Comparison of ENCODE assay signal across 26 cellular contexts in genomic region chr15:40303576-40303975, GRCh38. TPM values are rescaled to one million over a fixed set of nuclear protein-coding genes. Genes with fewer than 3 reads are reported as not detected.
"Had no signal": no experiment of that assay in that cellular context is flagged by ENCODE, and none has a peak within 500 bp of the region (broad histone marks: within the 10 kb centered on the region; RNA-seq: fewer than 3 reads in every experiment).

No MANE protein-coding gene starts in this region.

- H3K9me3 Mint-ChIP-seq: type B pancreatic cell had no signal

- H3K27me3 ChIP-seq: colonic mucosa, heart left ventricle, right atrium auricular region, sigmoid colon, thyroid gland had no signal

- H3K36me3 ChIP-seq: colonic mucosa, right atrium auricular region, sigmoid colon, suprapubic skin, thyroid gland had no signal

- H3K27me3 Mint-ChIP-seq: naive thymus-derived CD8-positive, alpha-beta T cell had no signal

- H3K36me3 Mint-ChIP-seq: type B pancreatic cell had no signal

- ATAC-seq: heart left ventricle; left lobe of liver; mucosa of descending colon; naive thymus-derived CD8-positive, alpha-beta T cell had no signal

- H3K4me3 Mint-ChIP-seq: type B pancreatic cell had no signal

- H3K4me3 ChIP-seq: colonic mucosa, heart left ventricle, mucosa of descending colon, right atrium auricular region, sigmoid colon, skin epidermis, suprapubic skin, thyroid gland had no signal

- H3K27ac ChIP-seq: colonic mucosa, heart left ventricle, right atrium auricular region, sigmoid colon, skin epidermis, suprapubic skin, thyroid gland had no signal

- DNase-seq: colonic mucosa; effector CD4-positive, alpha-beta T cell; foreskin melanocyte; hypothalamus; kidney glomerular epithelial cell; mammary epithelial cell; stimulated activated CD4-positive, alpha-beta T cell treated with anti-CD3 and anti-CD28 coated beads, Interleukin-12 subunit alpha, Interleukin-12 subunit beta, amount 100 ng/mL, for 4 hours; stimulated activated naive CD4-positive, alpha-beta T cell treated with Interleukin-2 at 50 U/mL for 16 hours; thyroid gland had no signal

- H3K4me1 ChIP-seq: colonic mucosa, suprapubic skin, thyroid gland had no signal

- H3K9me3 ChIP-seq: colonic mucosa, sigmoid colon, suprapubic skin, thyroid gland had no signal

- H3K27ac Mint-ChIP-seq: type B pancreatic cell had no signal

RNA-seq across cellular contexts. Expression of gene PLCB2, which starts 4.2 kb away (rescaled TPM):
- total RNA-seq: dermis microvascular lymphatic vessel endothelial cell had no signal

RNA-seq across cellular contexts. Expression of gene ANKRD63, which starts 20.7 kb away (rescaled TPM):
- total RNA-seq: colonic mucosa, dermis microvascular lymphatic vessel endothelial cell, left lobe of liver, lower leg skin, mammary epithelial cell, mesenteric fat pad, omental fat pad, suprapubic skin had no signal
- polyA plus RNA-seq: esophagus, heart left ventricle, mammary epithelial cell, sigmoid colon had no signal

RNA-seq across cellular contexts. Expression of gene PHGR1, which starts 47.3 kb away (rescaled TPM):
- total RNA-seq: cerebellum; dermis microvascular lymphatic vessel endothelial cell; glomerular endothelial cell; heart left ventricle; left lobe of liver; mammary epithelial cell; naive thymus-derived CD8-positive, alpha-beta T cell; omental fat pad; pulmonary artery endothelial cell; right atrium auricular region; suprapubic skin; thyroid gland had no signal
- polyA plus RNA-seq: mammary epithelial cell; naive thymus-derived CD8-positive, alpha-beta T cell had no signal
